In genomic region chr15:42973114-42973513, GRCh38 we compare ENCODE assay signal across 28 cellular contexts.
"Had no signal": no experiment of that assay in that cellular context is flagged by ENCODE, and none has a peak within 500 bp of the region (broad histone marks: within the 10 kb centered on the region; RNA-seq: fewer than 3 reads in every experiment).

No MANE protein-coding gene starts in this region.

- H3K9me3 ChIP-seq: ovary, suprapubic skin, testis, tibial artery, upper lobe of right lung, uterus had no signal

- H3K36me3 ChIP-seq: ovary, uterus had no signal

- H3K4me1 ChIP-seq: neural progenitor cell, parathyroid adenoma, psoas muscle, spleen, suprapubic skin, testis, tibial artery, transverse colon, upper lobe of right lung, uterus had no signal

- H3K4me2 ChIP-seq: neural progenitor cell, smooth muscle cell had no signal

- DNase-seq: natural killer cell; occipital lobe; ovary; posterior cingulate gyrus; psoas muscle; right cardiac atrium; spleen; stimulated activated CD4-positive, alpha-beta T cell treated with anti-CD3 and anti-CD28 coated beads, Interleukin-12 subunit alpha, Interleukin-12 subunit beta, amount 100 ng/mL, for 4 hours; stimulated activated CD4-positive, alpha-beta T cell treated with anti-CD3 and anti-CD28 coated beads, Interleukin-1b, Interleukin-23, amount 100 ng/mL, for 48 hours; stimulated activated CD4-positive, alpha-beta T cell treated with anti-CD3 and anti-CD28 coated beads, Interleukin-4, amount 100 ng/mL, for 1 hour; stimulated activated CD4-positive, alpha-beta T cell treated with anti-CD3 and anti-CD28 coated beads, Interleukin-4, amount 100 ng/mL, for 4 hours; stimulated activated CD8-positive, alpha-beta memory T cell treated with anti-CD3 and anti-CD28 coated beads, Interleukin-4, amount 100 ng/mL, for 48 hours; stimulated activated naive CD4-positive, alpha-beta T cell; stimulated activated naive CD8-positive, alpha-beta T cell treated with anti-CD3 and anti-CD28 coated beads, Interleukin-15, amount 100 ng/mL, for 72 hours; stimulated activated naive CD8-positive, alpha-beta T cell treated with anti-CD3 and anti-CD28 coated beads, Interleukin-15, Interleukin-2, amounts not matched to agents 100 U/mL and 50 U/mL, for 24 hours; substantia nigra; testis; tibial artery; transverse colon; upper lobe of right lung; uterus had no signal

- H3K4me3 ChIP-seq: neural progenitor cell, ovary, psoas muscle, skin epidermis, smooth muscle cell, spleen, suprapubic skin, testis, tibial artery, transverse colon, upper lobe of right lung, uterus had no signal

- H2AFZ ChIP-seq: neural progenitor cell, parathyroid adenoma had no signal

- H3K9ac ChIP-seq: neural progenitor cell, parathyroid adenoma had no signal

- H3K27me3 ChIP-seq: neural progenitor cell, ovary, spleen, suprapubic skin, testis, tibial artery, transverse colon, upper lobe of right lung, uterus had no signal

- H3K79me2 ChIP-seq: parathyroid adenoma had no signal

- ATAC-seq: natural killer cell; psoas muscle; right cardiac atrium; sciatic nerve; stimulated activated memory B cell treated with anti-CD40 and anti-IgM and Interleukin-4, amounts not matched to agents 10 μg/mL and 1 μg/mL and 100 μg/mL, for 72 hours; stimulated activated naive CD8-positive, alpha-beta T cell treated with anti-CD3 and anti-CD28 coated beads, Interleukin-15, amount 100 ng/mL, for 72 hours; stimulated activated naive CD8-positive, alpha-beta T cell treated with anti-CD3 and anti-CD28 coated beads, Interleukin-15, Interleukin-2, amounts not matched to agents 100 U/mL and 50 U/mL, for 24 hours; upper lobe of right lung had no signal

- H3K27ac ChIP-seq: neural progenitor cell, ovary, parathyroid adenoma, psoas muscle, skin epidermis, spleen, suprapubic skin, testis, tibial artery, transverse colon, upper lobe of right lung, uterus had no signal
